In genomic region chr9:35258665-35259474, GRCh38 we compare ENCODE assay signal across 8 cellular contexts.
A peak's percentile ranks its signal among the peaks of the same experiment; 100 is the strongest.
DNase-seq lines count a peak whose midpoint lies in the region; ATAC-seq and TF ChIP-seq lines count a peak whose summit lies in the region.

No MANE protein-coding gene starts in this region.

- peak; percentile 64 for ATAC-seq in RWPE2 (ENCODE audit: low read depth)
- ATAC-seq in HG02870 (IDR thresholded peaks at IDR 0.05; ENCODE audit: unreplicated experiment) = no peak
- ATAC-seq in GM21786 (IDR thresholded peaks at IDR 0.05; ENCODE audit: unreplicated experiment) = no peak

- no peak overlapping the region for H3K27ac ChIP-seq in RWPE2 (ENCODE audit: poor library complexity, severe bottlenecking)
- H3K27ac ChIP-seq in adrenal gland = no peak overlapping the region

- intact Hi-C loops in adrenal gland (cut with DNase I) (loop anchor here in 1 of 2 donors (5.0 kb wide), 1 partner anchor 142 kb away; the partner anchor contains the start of gene ATOSB), cardiac septum (cut with DNase I) (loop anchor here (1.0 to 5.0 kb wide), 3 partner anchors 97 to 218 kb away; partner anchors contain the start of gene UNC13B), posterior vena cava (cut with DNase I) (loop anchor here (5.0 kb wide), 1 partner anchor 142 kb away; the partner anchor contains the start of gene ATOSB (in 2 of the 2))

- no peaks in the 10 kb centered on the region for H3K9me3 ChIP-seq in RWPE2 (ENCODE audit: severe bottlenecking)
- no peaks in the 10 kb centered on the region for H3K9me3 ChIP-seq in adrenal gland (replicated peaks in 1 of 3)

- no peak overlapping the region for H3K4me3 ChIP-seq in RWPE2 (ENCODE audit: severe bottlenecking)
- H3K4me3 ChIP-seq in adrenal gland = no peak overlapping the region

- TF ChIP-seq POLR2A in adrenal gland (IDR thresholded peaks at IDR 0.05) = no peak

- WGBS in adrenal gland, 4 donors = 14 to 23% (median 16%) methylated on average over 5 of the region's 5 CpGs

- peak; percentile 18 for DNase-seq in DMS 273 treated with DMSO at 0.1 percent for 48 hours (lab: John Stamatoyannopoulos, UW)
- DNase-seq in Kasumi-1 (lab: John Stamatoyannopoulos, UW) = peak; percentile 58 to 80
- no peak for DNase-seq in RWPE2 (ENCODE audit: low spot score)
- DNase-seq in adrenal gland = peak; percentile 68 to 95 (median 85)
- DNase-seq in cardiac septum (ENCODE audit: low spot score) = peak; percentile 78
- peak; percentile 90 for DNase-seq in posterior vena cava (ENCODE audit: low spot score)

- TF ChIP-seq CTCF in RWPE2 (IDR thresholded peaks at IDR 0.05; ENCODE audit: poor library complexity, severe bottlenecking) (peak; percentile 91), adrenal gland (IDR thresholded peaks at IDR 0.05) (peak; percentile 61 to 85 (median 74))

- H3K36me3 ChIP-seq in RWPE2 (ENCODE audit: low read depth) = no peaks in the 10 kb centered on the region
- no peaks in the 10 kb centered on the region for H3K36me3 ChIP-seq in adrenal gland (replicated peaks in 1 of 2)

- H3K4me1 ChIP-seq in RWPE2 (ENCODE audit: insufficient read depth, poor library complexity, severe bottlenecking) = no peaks in the 10 kb centered on the region
- peaks cover 0 to 7% of the 10 kb centered on the region in 2 donors for H3K4me1 ChIP-seq in adrenal gland (replicated peaks in 1 of 2)

- H3K27me3 ChIP-seq in RWPE2 (ENCODE audit: insufficient read depth, poor library complexity, severe bottlenecking) (no peaks in the 10 kb centered on the region), adrenal gland (no peaks in the 10 kb centered on the region)
